ENCODE assay signal across 12 cellular contexts in the genomic region with DNA sequence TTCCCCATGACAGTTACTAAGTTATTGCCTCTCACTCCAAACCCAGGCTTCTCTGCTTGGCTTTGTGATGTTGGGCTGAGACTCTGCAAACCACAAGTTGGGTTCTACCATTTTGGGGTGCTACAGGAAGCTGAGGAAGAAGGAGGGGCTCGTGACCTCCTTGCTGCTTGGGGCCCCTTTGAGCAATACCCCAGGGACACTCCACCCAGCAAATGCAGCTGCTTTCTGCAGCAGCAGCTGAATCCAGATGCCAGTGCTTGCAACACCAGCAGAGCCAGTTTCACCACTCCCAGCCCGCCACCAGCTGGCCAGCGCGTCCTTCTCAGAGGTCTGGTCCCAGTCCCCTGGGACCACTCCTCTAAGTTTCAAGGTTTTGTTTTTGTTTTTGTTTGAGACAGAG. TPM values are rescaled to one million over a fixed set of nuclear protein-coding genes. Genes with fewer than 3 reads are reported as not detected.
DNase-seq lines count a peak whose midpoint lies in the region; ATAC-seq and TF ChIP-seq lines count a peak whose summit lies in the region.
"Had no signal": no experiment of that assay in that cellular context is flagged by ENCODE, and none has a peak within 500 bp of the region (broad histone marks: within the 10 kb centered on the region; RNA-seq: fewer than 3 reads in every experiment).

No MANE protein-coding gene starts in this region.

- intact Hi-C loops in activated CD8-positive, alpha-beta T cell treated with anti-CD3 and anti-CD28 coated beads for 36 hours (cut with micrococcal nuclease): loop anchor here (10.0 kb wide), 1 partner anchor 256 kb away; no protein-coding TSS in a partner anchor
- intact Hi-C loops in gastrocnemius medialis (cut with DNase I; ENCODE audit: low total_unique reads): loop anchor here (5.0 kb wide), 1 partner anchor 91 kb away; no protein-coding TSS in a partner anchor

- H3K4me3 ChIP-seq in gastrocnemius medialis: no peak overlapping the region
- H3K4me3 ChIP-seq: A549, upper lobe of left lung had no signal

- H3K27ac Mint-ChIP-seq in activated CD8-positive, alpha-beta T cell treated with anti-CD3 and anti-CD28 coated beads, Interleukin-2, amount 10 ng/mL, durations not matched to agents 7 days and 5 days: peak overlapping the region; percentile 54
- H3K27ac Mint-ChIP-seq in activated CD8-positive, alpha-beta T cell treated with anti-CD3 and anti-CD28 coated beads for 36 hours: no peak overlapping the region
- H3K27ac Mint-ChIP-seq in T-helper 17 cell: peak overlapping the region; percentile 78
- H3K27ac Mint-ChIP-seq: activated T-helper 2 cell treated with anti-CD3 and anti-CD28 coated beads, Interferon-gamma antibody, Interleukin-2, Interleukin-4, amounts not matched to agents 10 μg/mL and 5 μg/mL and 100 μg/mL, durations not matched to agents 14 hours and 24 hours and 36 hours had no signal

- no peaks in the 10 kb centered on the region for H3K27me3 ChIP-seq in gastrocnemius medialis
- H3K27me3 ChIP-seq: upper lobe of left lung had no signal

- H3K9me3 Mint-ChIP-seq in activated CD8-positive, alpha-beta T cell treated with anti-CD3 and anti-CD28 coated beads, Interleukin-2, amount 10 ng/mL, durations not matched to agents 7 days and 5 days (ENCODE audit: insufficient read depth): peaks cover 8% of the 10 kb centered on the region
- peaks cover 8% of the 10 kb centered on the region for H3K9me3 Mint-ChIP-seq in activated CD8-positive, alpha-beta T cell treated with anti-CD3 and anti-CD28 coated beads for 36 hours

- in situ Hi-C loops in gastrocnemius medialis (cut with MboI; ENCODE audit: low sequenced_read_pairs in 4 of 4): loop anchor here (5.0 kb wide), 2 partner anchors 84 to 259 kb away; no protein-coding TSS in a partner anchor

- peaks cover 35% of the 10 kb centered on the region for H3K4me1 Mint-ChIP-seq in activated CD8-positive, alpha-beta T cell treated with anti-CD3 and anti-CD28 coated beads, Interleukin-2, amount 10 ng/mL, durations not matched to agents 7 days and 5 days (ENCODE audit: low read depth)
- peaks cover 38% of the 10 kb centered on the region for H3K4me1 Mint-ChIP-seq in activated CD8-positive, alpha-beta T cell treated with anti-CD3 and anti-CD28 coated beads for 36 hours (ENCODE audit: low read depth)
- peaks cover 35% of the 10 kb centered on the region for H3K4me1 Mint-ChIP-seq in T-helper 17 cell

- H3K4me1 ChIP-seq in gastrocnemius medialis: no peaks in the 10 kb centered on the region
- H3K4me1 ChIP-seq: A549 had no signal

- H3K4me3 Mint-ChIP-seq in activated CD8-positive, alpha-beta T cell treated with anti-CD3 and anti-CD28 coated beads, Interleukin-2, amount 10 ng/mL, durations not matched to agents 7 days and 5 days: no peak overlapping the region
- H3K4me3 Mint-ChIP-seq in activated CD8-positive, alpha-beta T cell treated with anti-CD3 and anti-CD28 coated beads for 36 hours: no peak overlapping the region
- peak overlapping the region; percentile 73 for H3K4me3 Mint-ChIP-seq in T-helper 17 cell

- H3K27ac ChIP-seq in gastrocnemius medialis: no peak overlapping the region
- H3K27ac ChIP-seq: A549, upper lobe of left lung had no signal

- peak; percentile 13 for ATAC-seq in activated CD8-positive, alpha-beta T cell treated with anti-CD3 and anti-CD28 coated beads, Interleukin-2, amount 10 ng/mL, durations not matched to agents 7 days and 5 days
- no peak for ATAC-seq in activated CD8-positive, alpha-beta T cell treated with anti-CD3 and anti-CD28 coated beads for 36 hours
- peak; percentile 43 for ATAC-seq in HG02981 (IDR thresholded peaks at IDR 0.05; ENCODE audit: unreplicated experiment)
- ATAC-seq in T-helper 17 cell: peak; percentile 61
- ATAC-seq in gastrocnemius medialis: peak in 1 of 2 donors; percentile 26
- no peak for ATAC-seq in GM21825 (IDR thresholded peaks at IDR 0.05; ENCODE audit: unreplicated experiment)
- ATAC-seq: A549 had no signal

- POLR2A ChIA-PET in activated CD8-positive, alpha-beta T cell treated with anti-CD3 and anti-CD28 coated beads, Interleukin-2, amount 10 ng/mL, durations not matched to agents 7 days and 5 days (lab: Charles Lee): interaction anchor here (1.3 kb wide), 1 partner anchor 22 kb away, joined by 3 read pairs; a partner anchor contains a TSS
- POLR2A ChIA-PET in activated CD8-positive, alpha-beta T cell treated with anti-CD3 and anti-CD28 coated beads for 36 hours (lab: Charles Lee): interaction anchor here (0.8 to 3.4 kb wide), 4 partner anchors 21 to 87 kb away, joined by 3 to 16 read pairs (median 6); a partner anchor contains a TSS

- peaks cover 11% of the 10 kb centered on the region for H3K36me3 Mint-ChIP-seq in activated CD8-positive, alpha-beta T cell treated with anti-CD3 and anti-CD28 coated beads, Interleukin-2, amount 10 ng/mL, durations not matched to agents 7 days and 5 days (ENCODE audit: low read depth)
- peaks cover 9% of the 10 kb centered on the region for H3K36me3 Mint-ChIP-seq in activated CD8-positive, alpha-beta T cell treated with anti-CD3 and anti-CD28 coated beads for 36 hours (ENCODE audit: low read depth)
- H3K36me3 Mint-ChIP-seq in T-helper 17 cell (ENCODE audit: low read depth): peaks cover 4% of the 10 kb centered on the region

- no peak for TF ChIP-seq CTCF in activated CD8-positive, alpha-beta T cell treated with anti-CD3 and anti-CD28 coated beads for 36 hours (IDR thresholded peaks at IDR 0.05)
- no peak for TF ChIP-seq CTCF in gastrocnemius medialis (IDR thresholded peaks at IDR 0.05 in 4 of 5, conservative IDR thresholded peaks at IDR 0.05 in 1 of 5)

- DNase-seq in activated CD8-positive, alpha-beta T cell treated with anti-CD3 and anti-CD28 coated beads, Interleukin-2, amount 10 ng/mL, durations not matched to agents 7 days and 5 days: peak; percentile 33
- no peak for DNase-seq in activated CD8-positive, alpha-beta T cell treated with anti-CD3 and anti-CD28 coated beads for 36 hours
- DNase-seq in T-helper 17 cell (no peak), gastrocnemius medialis (peak; percentile 29 to 54), cerebellum (ENCODE audit: low spot score) (no peak), NCI-H1417 treated with DMSO at 0.1 percent for 48 hours (lab: John Stamatoyannopoulos, UW) (no peak)
- DNase-seq: GDM1, upper lobe of left lung had no signal

- no peaks in the 10 kb centered on the region for H3K36me3 ChIP-seq in gastrocnemius medialis
- H3K36me3 ChIP-seq: upper lobe of left lung had no signal

- TF ChIP-seq POLR2A in gastrocnemius medialis (IDR thresholded peaks at IDR 0.05): no peak

- peaks cover 5% of the 10 kb centered on the region for H3K27me3 Mint-ChIP-seq in activated CD8-positive, alpha-beta T cell treated with anti-CD3 and anti-CD28 coated beads, Interleukin-2, amount 10 ng/mL, durations not matched to agents 7 days and 5 days (ENCODE audit: low read depth)
- H3K27me3 Mint-ChIP-seq in activated CD8-positive, alpha-beta T cell treated with anti-CD3 and anti-CD28 coated beads for 36 hours: no peaks in the 10 kb centered on the region
- H3K27me3 Mint-ChIP-seq in T-helper 17 cell: no peaks in the 10 kb centered on the region

- CTCF ChIA-PET in activated CD8-positive, alpha-beta T cell treated with anti-CD3 and anti-CD28 coated beads, Interleukin-2, amount 10 ng/mL, durations not matched to agents 7 days and 5 days (lab: Charles Lee): interaction anchor here (1.2 to 12.9 kb wide), 3 partner anchors 23 to 257 kb away, joined by 3 to 319 read pairs (median 48); no protein-coding TSS in a partner anchor
- CTCF ChIA-PET in activated CD8-positive, alpha-beta T cell treated with anti-CD3 and anti-CD28 coated beads for 36 hours (lab: Charles Lee): interaction anchor here (0.9 to 12.3 kb wide), 4 partner anchors 20 to 258 kb away, joined by 3 to 264 read pairs (median 4); no protein-coding TSS in a partner anchor

- H3K9me3 ChIP-seq in T-helper 17 cell (ENCODE audit: control insufficient read depth, low read length, poor library complexity, severe bottlenecking): no peaks in the 10 kb centered on the region
- H3K9me3 ChIP-seq in gastrocnemius medialis: no peaks in the 10 kb centered on the region
- H3K9me3 ChIP-seq: A549 had no signal

RNA-seq across cellular contexts. Expression of a gene that starts 22.0 kb away (rescaled TPM):
- 10 to 100 TPM; 67.4 to 71.2 TPM for total RNA-seq in activated CD8-positive, alpha-beta T cell treated with anti-CD3 and anti-CD28 coated beads, Interleukin-2, amount 10 ng/mL, durations not matched to agents 7 days and 5 days
- 10 to 100 TPM; 63.7 to 68.4 TPM for total RNA-seq in activated CD8-positive, alpha-beta T cell treated with anti-CD3 and anti-CD28 coated beads for 36 hours
- total RNA-seq in T-helper 17 cell: 10 to 100 TPM; 74.2 to 75.3 TPM
- total RNA-seq in gastrocnemius medialis: 10 to 100 TPM; 51.0 to 71.5 (median 61.1) TPM
- total RNA-seq in cerebellum: 25.5 TPM

Comparison
In these comparisons a context has a peak if more than half of its experiments do, and no peak if none do; other contexts are left out.
1. ATAC-seq: peak in activated CD8-positive, alpha-beta T cell treated with anti-CD3 and anti-CD28 coated beads, Interleukin-2, amount 10 ng/mL, durations not matched to agents 7 days and 5 days (single experiment), HG02981 (single experiment) and T-helper 17 cell (single experiment); none in activated CD8-positive, alpha-beta T cell treated with anti-CD3 and anti-CD28 coated beads for 36 hours (single experiment) and GM21825 (single experiment).
2. DNase-seq: peak in activated CD8-positive, alpha-beta T cell treated with anti-CD3 and anti-CD28 coated beads, Interleukin-2, amount 10 ng/mL, durations not matched to agents 7 days and 5 days (single experiment) and gastrocnemius medialis (2 of 2); none in activated CD8-positive, alpha-beta T cell treated with anti-CD3 and anti-CD28 coated beads for 36 hours (single experiment), T-helper 17 cell (0 of 3), cerebellum (single experiment) and NCI-H1417 treated with DMSO at 0.1 percent for 48 hours (single experiment).